In genomic region chr7:118185163-118185860, GRCh38 we compare ENCODE assay signal across 8 cellular contexts. TPM values are rescaled to one million over a fixed set of nuclear protein-coding genes. Genes with fewer than 3 reads are reported as not detected.
DNase-seq lines count a peak whose midpoint lies in the region; ATAC-seq, FAIRE-seq and TF ChIP-seq lines count a peak whose summit lies in the region.

No MANE protein-coding gene starts in this region.

- CTCF ChIA-PET in A549 (lab: Yijun Ruan, JAX) (interaction anchor here (1.6 kb wide), 1 partner anchor 10 kb away, joined by 8 read pairs; no protein-coding TSS in a partner anchor), HCT116 (lab: Charles Lee) (no interaction called here)

- H3K27me3 Mint-ChIP-seq in activated naive CD8-positive, alpha-beta T cell treated with anti-CD3 and anti-CD28 coated beads, Interleukin-2, amount 10 ng/mL, durations not matched to agents 7 days and 5 days: no peaks in the 10 kb centered on the region

- in situ Hi-C loops in ACHN (cut with HindIII; ENCODE audit: low pct_ligation_motif_present, low pct_unique_long_range_greater_than_20kb, low sequenced_read_pairs): no loop called here

- H3K9me3 Mint-ChIP-seq in activated naive CD8-positive, alpha-beta T cell treated with anti-CD3 and anti-CD28 coated beads, Interleukin-2, amount 10 ng/mL, durations not matched to agents 7 days and 5 days: no peaks in the 10 kb centered on the region

- peak overlapping the region; percentile 94 for H3K4me3 Mint-ChIP-seq in activated naive CD8-positive, alpha-beta T cell treated with anti-CD3 and anti-CD28 coated beads, Interleukin-2, amount 10 ng/mL, durations not matched to agents 7 days and 5 days

- POLR2A ChIA-PET in A549 (lab: Yijun Ruan, JAX) (no interaction called here), HCT116 (lab: Charles Lee) (no interaction called here)
- POLR2A ChIA-PET in activated naive CD8-positive, alpha-beta T cell treated with anti-CD3 and anti-CD28 coated beads, Interleukin-2, amount 10 ng/mL, durations not matched to agents 7 days and 5 days (lab: Charles Lee): no interaction called here

- H3K27ac ChIP-seq in A549 (peak overlapping the region in 1 of 2 experiments; percentile 19; a peak in 1 of 6 replicates), HCT116 (ENCODE audit: low read depth, low read length) (no peak overlapping the region), lower lobe of right lung (no peak overlapping the region)

- TF ChIP-seq POLR2A in A549 (IDR thresholded peaks at IDR 0.05; ENCODE audit: low read length) (no peak), HCT116 (IDR thresholded peaks at IDR 0.05; ENCODE audit: borderline replicate concordance, extremely low read depth, insufficient read depth, insufficient read length) (no peak)

- DNase-seq in A549 (ENCODE audit: low read depth in 1 of 2, low spot score in 1 of 2) (no peak), HCT116 (ENCODE audit: low read depth, low spot score) (no peak), lower lobe of right lung (no peak), ACHN (no peak), OCI-M2 (lab: John Stamatoyannopoulos, UW; ENCODE audit: unreplicated experiment) (no peak), KG1 (lab: John Stamatoyannopoulos, UW) (no peak), middle frontal gyrus (ENCODE audit: extremely low spot score, low spot score) (no peak)
- DNase-seq in activated naive CD8-positive, alpha-beta T cell treated with anti-CD3 and anti-CD28 coated beads, Interleukin-2, amount 10 ng/mL, durations not matched to agents 7 days and 5 days: no peak

- RAD21 ChIA-PET in HCT116 (lab: Charles Lee; ENCODE audit: low non-redundant PET in 1 of 2, low total read pairs in 2 of 2, uncharacterized antibody in 2 of 2, unreplicated experiment in 2 of 2): no interaction called here

- no peak overlapping the region for H2AFZ ChIP-seq in HCT116 (ENCODE audit: low read depth, low read length, poor library complexity, severe bottlenecking)

- H3K9me2 ChIP-seq in HCT116 (ENCODE audit: insufficient read depth): no peaks in the 10 kb centered on the region

- no peak for FAIRE-seq in A549 (lab: Jason Lieb, UNC)

- TF ChIP-seq RAD21 in A549 (conservative IDR thresholded peaks at IDR 0.05 in 1 of 2, IDR thresholded peaks at IDR 0.05 in 1 of 2) (no peak), HCT116 (IDR thresholded peaks at IDR 0.05; ENCODE audit: low read depth) (no peak)

- no peak for ATAC-seq in A549
- no peak for ATAC-seq in HCT116
- ATAC-seq in activated naive CD8-positive, alpha-beta T cell treated with anti-CD3 and anti-CD28 coated beads, Interleukin-2, amount 10 ng/mL, durations not matched to agents 7 days and 5 days (ENCODE audit: low read depth): no peak
- no peak for ATAC-seq in lower lobe of right lung

- no peak for TF ChIP-seq CTCF in A549 (IDR thresholded peaks at IDR 0.05)
- TF ChIP-seq CTCF in HCT116 (IDR thresholded peaks at IDR 0.05 in 2 of 3, conservative IDR thresholded peaks at IDR 0.05 in 1 of 3; ENCODE audit: borderline replicate concordance in 1 of 3, insufficient read depth in 1 of 3, low read depth in 2 of 3, low read length in 2 of 3): no peak
- no peak for TF ChIP-seq CTCF in lower lobe of right lung (IDR thresholded peaks at IDR 0.05)

- intact Hi-C loops in HCT116 (cut with micrococcal nuclease): no loop called here
- intact Hi-C loops in lower lobe of right lung (cut with DNase I): no loop called here

- H3K36me3 Mint-ChIP-seq in activated naive CD8-positive, alpha-beta T cell treated with anti-CD3 and anti-CD28 coated beads, Interleukin-2, amount 10 ng/mL, durations not matched to agents 7 days and 5 days: peaks cover 24% of the 10 kb centered on the region

- H3K4me2 ChIP-seq in A549: peak overlapping the region; percentile 95
- H3K4me2 ChIP-seq in HCT116 (ENCODE audit: low read length): peak overlapping the region; percentile 80

- WGBS in A549 (ENCODE audit: missing lambda C conversion rate): 52% methylated on average over 6 of the region's 6 CpGs

- H3K36me3 ChIP-seq in HCT116 (ENCODE audit: control insufficient read depth in 1 of 2, insufficient read depth in 2 of 2, low read length in 2 of 2) (peaks cover 17 to 19% of the 10 kb centered on the region in 2 experiments; a peak in 3 of 4 replicates), lower lobe of right lung (peaks cover 31% of the 10 kb centered on the region)

- H3K4me3 ChIP-seq in A549 (peak overlapping the region; percentile 66), HCT116 (replicated peaks in 1 of 2; ENCODE audit: low read depth in 1 of 2, low read length in 2 of 2) (peak overlapping the region; percentile 70 to 91), lower lobe of right lung (peak overlapping the region; percentile 75)

- H3K4me1 ChIP-seq in A549 (peaks cover 21% of the 10 kb centered on the region; the same call in 2 of the 3 replicates), HCT116 (ENCODE audit: control insufficient read depth in 1 of 2, insufficient read depth in 2 of 2, low read length in 2 of 2) (peaks cover 2 to 15% of the 10 kb centered on the region in 2 experiments; a peak in 3 of 4 replicates), lower lobe of right lung (peaks cover 38% of the 10 kb centered on the region)

- no peak for TF ChIP-seq EP300 in A549 (IDR thresholded peaks at IDR 0.05)

- H3K27me3 ChIP-seq in HCT116 (ENCODE audit: insufficient read depth, low read length) (no peaks in the 10 kb centered on the region), lower lobe of right lung (ENCODE audit: low read depth) (no peaks in the 10 kb centered on the region)

- no peaks in the 10 kb centered on the region; the same call in 1 of the 2 replicates for H4K20me1 ChIP-seq in HCT116 (ENCODE audit: insufficient read depth)

- H3K9ac ChIP-seq in HCT116 (ENCODE audit: low read length): peak overlapping the region; percentile 90

- peaks cover 61% of the 10 kb centered on the region for H3K79me2 ChIP-seq in HCT116 (ENCODE audit: insufficient read depth, low read length)

- peaks cover 19% of the 10 kb centered on the region for H3K4me1 Mint-ChIP-seq in activated naive CD8-positive, alpha-beta T cell treated with anti-CD3 and anti-CD28 coated beads, Interleukin-2, amount 10 ng/mL, durations not matched to agents 7 days and 5 days

- no TSS peak for BruUV-seq in HCT116 (replicated peaks; lab: Mats Ljungman, UMichigan)

- peak overlapping the region; percentile 99 for H3K27ac Mint-ChIP-seq in activated naive CD8-positive, alpha-beta T cell treated with anti-CD3 and anti-CD28 coated beads, Interleukin-2, amount 10 ng/mL, durations not matched to agents 7 days and 5 days

- H3K9me3 ChIP-seq in A549 (no peaks in the 10 kb centered on the region), HCT116 (ENCODE audit: control insufficient read depth in 1 of 2, insufficient read depth in 1 of 2, low read depth in 1 of 2, low read length in 2 of 2) (no peaks in the 10 kb centered on the region), lower lobe of right lung (no peaks in the 10 kb centered on the region)

TF ChIP-seq in A549, 52 proteins besides CTCF, POLR2A, EP300 and RAD21:
- no peak for TF ChIP-seq ZFP36 (IDR thresholded peaks at IDR 0.05; ENCODE audit: borderline replicate concordance, partially characterized antibody)
- no peak for TF ChIP-seq FOSL2 (IDR thresholded peaks at IDR 0.05)
- TF ChIP-seq FOSL2 (CRISPR knock-in tag; IDR thresholded peaks at IDR 0.05): no peak
TF ChIP-seq in A549: peak in this region for 0.

TF ChIP-seq in HCT116, 20 proteins besides CTCF, POLR2A, EP300 and RAD21 (continues in another document):
- TF ChIP-seq EZH2phosphoT487 (IDR thresholded peaks at IDR 0.05; ENCODE audit: borderline replicate concordance) (no peak), SP1 (IDR thresholded peaks at IDR 0.05; ENCODE audit: low read depth) (no peak), EGR1 (IDR thresholded peaks at IDR 0.05; ENCODE audit: low read depth) (no peak), SRF (IDR thresholded peaks at IDR 0.05; ENCODE audit: low read depth) (no peak), MAX (IDR thresholded peaks at IDR 0.05) (no peak)
- TF ChIP-seq, protein P1, sequence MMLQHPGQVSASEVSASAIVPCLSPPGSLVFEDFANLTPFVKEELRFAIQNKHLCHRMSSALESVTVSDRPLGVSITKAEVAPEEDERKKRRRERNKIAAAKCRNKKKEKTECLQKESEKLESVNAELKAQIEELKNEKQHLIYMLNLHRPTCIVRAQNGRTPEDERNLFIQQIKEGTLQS (IDR thresholded peaks at IDR 0.05): no peak

RNA-seq across cellular contexts. Expression of gene LSM8, which starts 1.3 kb away (rescaled TPM):
- polyA plus RNA-seq in A549 (2011; rRNA removed): 46.2 and 63.6 TPM in 2 replicates
- 36.6 and 47.3 TPM in 2 replicates for polyA plus RNA-seq in A549 (2012; cell fraction: cytosol; rRNA removed)
- 19.1 and 37.7 TPM in 2 replicates for polyA plus RNA-seq in A549 (2012; cell fraction: nucleus; rRNA removed)
- polyA plus RNA-seq in A549 (2017; fragmentation: RNase III; extraction: RNeasy Plus Mini Kit Qiagen cat#74134 plus additional on column Dnase treatment): 134 to 148 TPM (median 142 TPM) in 3 replicates
- 9.1 and 16.1 TPM in 2 replicates for polyA minus RNA-seq in A549 (2011; rRNA and poly(A)+ RNA removed)
- 29.4 TPM for total RNA-seq in HCT116 (2021; ENCODE audit: unreplicated experiment)
- polyA plus RNA-seq in HCT116 (2012): 35.7 and 50.3 TPM in 2 replicates
- total RNA-seq in activated naive CD8-positive, alpha-beta T cell treated with anti-CD3 and anti-CD28 coated beads, Interleukin-2, amount 10 ng/mL, durations not matched to agents 7 days and 5 days: 10 to 100 TPM; 48.4 to 56.7 TPM
- total RNA-seq in lower lobe of right lung: 25.6 TPM

RNA-seq across cellular contexts. Expression of gene ANKRD7, which starts 39.2 kb away (rescaled TPM):
- polyA plus RNA-seq in A549 (2011; rRNA removed): 0.45 and 0.59 TPM in 2 replicates
- 0.09 TPM in 1 of 2 replicates, not detected in the other for polyA plus RNA-seq in A549 (2012; cell fraction: cytosol; rRNA removed)
- 0.04 TPM in 1 of 2 replicates, not detected in the other for polyA plus RNA-seq in A549 (2012; cell fraction: nucleus; rRNA removed)
- polyA plus RNA-seq in A549 (2017; fragmentation: RNase III; extraction: RNeasy Plus Mini Kit Qiagen cat#74134 plus additional on column Dnase treatment): 0.63 to 0.83 TPM (median 0.70 TPM) in 3 replicates
- 0.54 and 1.2 TPM in 2 replicates for polyA minus RNA-seq in A549 (2011; rRNA and poly(A)+ RNA removed)
- not detected for total RNA-seq in HCT116 (2021; ENCODE audit: unreplicated experiment)
- polyA plus RNA-seq in HCT116 (2012): not detected in 2 replicates
- 1 to 10 TPM in 1 of 2 experiments, not detected in 1; 1.2 TPM for total RNA-seq in activated naive CD8-positive, alpha-beta T cell treated with anti-CD3 and anti-CD28 coated beads, Interleukin-2, amount 10 ng/mL, durations not matched to agents 7 days and 5 days
- total RNA-seq in lower lobe of right lung: not detected
